In genomic region chr2:70893186-70893585, GRCh38 we compare ENCODE assay signal across 37 cellular contexts. TPM values are rescaled to one million over a fixed set of nuclear protein-coding genes. Genes with fewer than 3 reads are reported as not detected.
"Had no signal": no experiment of that assay in that cellular context is flagged by ENCODE, and none has a peak within 500 bp of the region (broad histone marks: within the 10 kb centered on the region; RNA-seq: fewer than 3 reads in every experiment).

No MANE protein-coding gene starts in this region.

- H3K4me3 Mint-ChIP-seq: activated B cell treated with CpG ODN at 0.5 μM for 24 hours; activated CD4-positive, alpha-beta memory T cell treated with anti-CD3 and anti-CD28 coated beads for 36 hours; activated CD4-positive, alpha-beta T cell treated with anti-CD3 and anti-CD28 coated beads, Interleukin-2, amount 10 ng/mL, durations not matched to agents 24 days and 14 days; activated CD8-positive, alpha-beta T cell treated with anti-CD3 and anti-CD28 coated beads for 36 hours; activated naive CD4-positive, alpha-beta T cell treated with anti-CD3 and anti-CD28 coated beads for 36 hours; activated naive CD8-positive, alpha-beta T cell treated with anti-CD3 and anti-CD28 coated beads for 36 hours; activated T-cell treated with anti-CD3 and anti-CD28 coated beads, Interleukin-2, amount 50 U/mL, for 4 hours; activated T-cell treated with anti-CD3 and anti-CD28 coated beads, Interleukin-2, amount 50 U/mL, for 72 hours; activated T-helper 1 cell treated with anti-CD3 and anti-CD28 coated beads, Interleukin-12 subunit alpha, Interleukin-12 subunit beta, Interleukin-2, Interleukin-4 antibody, amounts not matched to agents 30 ng/mL and 10 ng/mL and 1 ng/mL, durations not matched to agents 14 hours and 24 hours and 36 hours; activated T-helper 17 cell treated with anti-CD3 and anti-CD28 coated beads, Interleukin-2, amount 50 U/mL, for 72 hours; T-cell; T-helper 2 cell treated with Interferon-gamma antibody and Interleukin-4, amounts not matched to agents 5 μg/mL and 100 μg/mL, for 36 hours had no signal

- H3K36me3 ChIP-seq: adrenal gland, brain microvascular endothelial cell, breast epithelium had no signal

- H3K4me1 ChIP-seq: adrenal gland, breast epithelium had no signal

- H3K36me3 Mint-ChIP-seq: activated naive CD8-positive, alpha-beta T cell treated with anti-CD3 and anti-CD28 coated beads for 36 hours; T-cell had no signal

- H3K4me3 ChIP-seq: adrenal gland, body of pancreas, breast epithelium had no signal

- H3K9me3 Mint-ChIP-seq: activated B cell treated with CpG ODN at 0.5 μM for 24 hours; activated CD4-positive, alpha-beta memory T cell treated with anti-CD3 and anti-CD28 coated beads for 36 hours; activated CD4-positive, alpha-beta T cell treated with anti-CD3 and anti-CD28 coated beads, Interleukin-2, amount 10 ng/mL, durations not matched to agents 24 days and 14 days; activated CD8-positive, alpha-beta T cell treated with anti-CD3 and anti-CD28 coated beads for 36 hours; activated naive CD4-positive, alpha-beta T cell treated with anti-CD3 and anti-CD28 coated beads for 36 hours; activated naive CD4-positive, alpha-beta T cell treated with anti-CD3 and anti-CD28 coated beads, Interleukin-2, amount 50 U/mL, for 72 hours; activated naive CD8-positive, alpha-beta T cell treated with anti-CD3 and anti-CD28 coated beads for 36 hours; activated T-cell treated with anti-CD3 and anti-CD28 coated beads, Interleukin-2, amount 50 U/mL, for 4 hours; activated T-cell treated with anti-CD3 and anti-CD28 coated beads, Interleukin-2, amount 50 U/mL, for 72 hours; activated T-helper 1 cell treated with anti-CD3 and anti-CD28 coated beads, Interleukin-12 subunit alpha, Interleukin-12 subunit beta, Interleukin-2, Interleukin-4 antibody, amounts not matched to agents 30 ng/mL and 10 ng/mL and 1 ng/mL, durations not matched to agents 14 hours and 24 hours and 36 hours; activated T-helper 17 cell treated with anti-CD3 and anti-CD28 coated beads, Interleukin-2, amount 50 U/mL, for 72 hours; T-cell; T-helper 2 cell treated with Interferon-gamma antibody and Interleukin-4, amounts not matched to agents 5 μg/mL and 100 μg/mL, for 36 hours had no signal

- DNase-seq: activated B cell treated with CpG ODN at 0.5 μM for 24 hours; activated CD4-positive, alpha-beta memory T cell treated with anti-CD3 and anti-CD28 coated beads for 36 hours; activated CD4-positive, alpha-beta T cell treated with anti-CD3 and anti-CD28 coated beads for 4 hours; activated CD4-positive, alpha-beta T cell treated with anti-CD3 and anti-CD28 coated beads, Interleukin-2, amount 10 ng/mL, durations not matched to agents 24 days and 14 days; activated CD4-positive, alpha-beta T cell treated with anti-CD3 and anti-CD28 coated beads, Interleukin-2, amount 50 U/mL, for 1 hour; activated CD4-positive, alpha-beta T cell treated with anti-CD3 and anti-CD28 coated beads, Interleukin-2, amount 50 U/mL, for 4 hours; activated CD4-positive, CD25-positive, alpha-beta regulatory T cell treated with anti-CD3 and anti-CD28 coated beads, Interleukin-2, amount 50 U/mL, for 72 hours; activated CD8-positive, alpha-beta T cell treated with anti-CD3 and anti-CD28 coated beads for 36 hours; activated effector memory CD4-positive, alpha-beta T cell treated with anti-CD3 and anti-CD28 coated beads, Interleukin-2, amount 50 U/mL, for 16 hours; activated gamma-delta T cell treated with Interleukin-2 at 50 U/mL for 16 hours; activated naive CD4-positive, alpha-beta T cell; activated naive CD4-positive, alpha-beta T cell treated with anti-CD3 and anti-CD28 coated beads for 36 hours; activated naive CD4-positive, alpha-beta T cell treated with anti-CD3 and anti-CD28 coated beads, Interleukin-2, amount 50 U/mL, for 16 hours; activated naive CD8-positive, alpha-beta T cell treated with anti-CD3 and anti-CD28 coated beads for 36 hours; activated T-cell treated with anti-CD3 and anti-CD28 coated beads for 4 hours; activated T-cell treated with anti-CD3 and anti-CD28 coated beads, Interleukin-2, amount 50 U/mL, for 1 hour; activated T-cell treated with anti-CD3 and anti-CD28 coated beads, Interleukin-2, amount 50 U/mL, for 4 hours; activated T-cell treated with anti-CD3 and anti-CD28 coated beads, Interleukin-2, amount 50 U/mL, for 72 hours; amniotic stem cell; aorta; body of pancreas; brain microvascular endothelial cell; central memory CD4-positive, alpha-beta T cell; T-cell; T-helper 2 cell; T-helper 9 cell had no signal

- H3K9me3 ChIP-seq: adrenal gland, body of pancreas, breast epithelium had no signal

- H3K27ac ChIP-seq: adrenal gland, body of pancreas, brain microvascular endothelial cell, breast epithelium, VCaP had no signal

- ATAC-seq: activated CD8-positive, alpha-beta T cell treated with anti-CD3 and anti-CD28 coated beads for 36 hours; activated naive CD4-positive, alpha-beta T cell treated with anti-CD3 and anti-CD28 coated beads, Interleukin-2, amount 50 U/mL, for 72 hours; activated T-cell treated with anti-CD3 and anti-CD28 coated beads, Interleukin-2, amount 50 U/mL, for 4 hours; activated T-cell treated with anti-CD3 and anti-CD28 coated beads, Interleukin-2, amount 50 U/mL, for 72 hours; activated T-helper 17 cell treated with anti-CD3 and anti-CD28 coated beads, Interleukin-2, amount 50 U/mL, for 72 hours; body of pancreas; T-cell had no signal

- H3K27ac Mint-ChIP-seq: activated B cell treated with CpG ODN at 0.5 μM for 24 hours; activated CD4-positive, alpha-beta memory T cell treated with anti-CD3 and anti-CD28 coated beads for 36 hours; activated CD4-positive, alpha-beta T cell treated with anti-CD3 and anti-CD28 coated beads, Interleukin-2, amount 10 ng/mL, durations not matched to agents 24 days and 14 days; activated CD8-positive, alpha-beta T cell treated with anti-CD3 and anti-CD28 coated beads for 36 hours; activated naive CD4-positive, alpha-beta T cell treated with anti-CD3 and anti-CD28 coated beads for 36 hours; activated naive CD4-positive, alpha-beta T cell treated with anti-CD3 and anti-CD28 coated beads, Interleukin-2, amount 50 U/mL, for 72 hours; activated naive CD8-positive, alpha-beta T cell treated with anti-CD3 and anti-CD28 coated beads for 36 hours; activated T-cell treated with anti-CD3 and anti-CD28 coated beads, Interleukin-2, amount 50 U/mL, for 72 hours; activated T-helper 1 cell treated with anti-CD3 and anti-CD28 coated beads, Interleukin-12 subunit alpha, Interleukin-12 subunit beta, Interleukin-2, Interleukin-4 antibody, amounts not matched to agents 30 ng/mL and 10 ng/mL and 1 ng/mL, durations not matched to agents 14 hours and 24 hours and 36 hours; activated T-helper 17 cell treated with anti-CD3 and anti-CD28 coated beads, Interleukin-2, amount 50 U/mL, for 72 hours; T-cell; T-helper 2 cell treated with Interferon-gamma antibody and Interleukin-4, amounts not matched to agents 5 μg/mL and 100 μg/mL, for 36 hours had no signal

RNA-seq across cellular contexts. Expression of gene VAX2, which starts 7.2 kb away (rescaled TPM):
- total RNA-seq: activated B cell treated with CpG ODN at 0.5 μM for 24 hours; activated CD4-positive, alpha-beta memory T cell treated with anti-CD3 and anti-CD28 coated beads for 36 hours; activated CD4-positive, alpha-beta T cell treated with anti-CD3 and anti-CD28 coated beads, Interleukin-2, amount 10 ng/mL, durations not matched to agents 24 days and 14 days; activated CD8-positive, alpha-beta memory T cell treated with anti-CD3 and anti-CD28 coated beads for 36 hours; activated CD8-positive, alpha-beta T cell treated with anti-CD3 and anti-CD28 coated beads for 36 hours; activated naive CD4-positive, alpha-beta T cell treated with anti-CD3 and anti-CD28 coated beads for 36 hours; activated naive CD8-positive, alpha-beta T cell treated with anti-CD3 and anti-CD28 coated beads for 36 hours; activated T-cell treated with anti-CD3 and anti-CD28 coated beads, Interleukin-2, amount 50 U/mL, for 72 hours; activated T-helper 1 cell treated with anti-CD3 and anti-CD28 coated beads, Interleukin-12 subunit alpha, Interleukin-12 subunit beta, Interleukin-2, Interleukin-4 antibody, amounts not matched to agents 30 ng/mL and 10 ng/mL and 1 ng/mL, durations not matched to agents 14 hours and 24 hours and 36 hours; activated T-helper 17 cell treated with anti-CD3 and anti-CD28 coated beads, Interleukin-2, amount 50 U/mL, for 72 hours; T-cell; T-helper 1 cell treated with Interleukin-12 subunit alpha and Interleukin-12 subunit beta and Interleukin-4 antibody, amounts not matched to agents 30 ng/mL and 1 ng/mL, for 36 hours had no signal

RNA-seq across cellular contexts. Expression of gene ATP6V1B1, which starts 42.5 kb away (rescaled TPM):
- total RNA-seq: activated B cell treated with CpG ODN at 0.5 μM for 24 hours; activated CD4-positive, alpha-beta memory T cell treated with anti-CD3 and anti-CD28 coated beads for 36 hours; activated CD4-positive, alpha-beta T cell treated with anti-CD3 and anti-CD28 coated beads, Interleukin-2, amount 10 ng/mL, durations not matched to agents 24 days and 14 days; activated CD8-positive, alpha-beta memory T cell treated with anti-CD3 and anti-CD28 coated beads for 36 hours; activated CD8-positive, alpha-beta T cell treated with anti-CD3 and anti-CD28 coated beads for 36 hours; activated naive CD4-positive, alpha-beta T cell treated with anti-CD3 and anti-CD28 coated beads for 36 hours; activated naive CD8-positive, alpha-beta T cell treated with anti-CD3 and anti-CD28 coated beads for 36 hours; activated T-cell treated with anti-CD3 and anti-CD28 coated beads, Interleukin-2, amount 50 U/mL, for 4 hours; activated T-cell treated with anti-CD3 and anti-CD28 coated beads, Interleukin-2, amount 50 U/mL, for 72 hours; activated T-helper 1 cell treated with anti-CD3 and anti-CD28 coated beads, Interleukin-12 subunit alpha, Interleukin-12 subunit beta, Interleukin-2, Interleukin-4 antibody, amounts not matched to agents 30 ng/mL and 10 ng/mL and 1 ng/mL, durations not matched to agents 14 hours and 24 hours and 36 hours; activated T-helper 17 cell treated with anti-CD3 and anti-CD28 coated beads, Interleukin-2, amount 50 U/mL, for 72 hours; astrocyte; cerebellum; T-cell; T-helper 1 cell treated with Interleukin-12 subunit alpha and Interleukin-12 subunit beta and Interleukin-4 antibody, amounts not matched to agents 30 ng/mL and 1 ng/mL, for 36 hours had no signal

RNA-seq across cellular contexts. Expression of gene CD207, which starts 57.6 kb away (rescaled TPM):
- total RNA-seq: activated B cell treated with CpG ODN at 0.5 μM for 24 hours; activated CD4-positive, alpha-beta memory T cell treated with anti-CD3 and anti-CD28 coated beads for 36 hours; activated CD4-positive, alpha-beta T cell treated with anti-CD3 and anti-CD28 coated beads, Interleukin-2, amount 10 ng/mL, durations not matched to agents 24 days and 14 days; activated CD8-positive, alpha-beta memory T cell treated with anti-CD3 and anti-CD28 coated beads for 36 hours; activated CD8-positive, alpha-beta T cell treated with anti-CD3 and anti-CD28 coated beads for 36 hours; activated naive CD4-positive, alpha-beta T cell treated with anti-CD3 and anti-CD28 coated beads for 36 hours; activated naive CD4-positive, alpha-beta T cell treated with anti-CD3 and anti-CD28 coated beads, Interleukin-2, amount 50 U/mL, for 72 hours; activated naive CD8-positive, alpha-beta T cell treated with anti-CD3 and anti-CD28 coated beads for 36 hours; activated T-cell treated with anti-CD3 and anti-CD28 coated beads, Interleukin-2, amount 50 U/mL, for 4 hours; activated T-cell treated with anti-CD3 and anti-CD28 coated beads, Interleukin-2, amount 50 U/mL, for 72 hours; activated T-helper 1 cell treated with anti-CD3 and anti-CD28 coated beads, Interleukin-12 subunit alpha, Interleukin-12 subunit beta, Interleukin-2, Interleukin-4 antibody, amounts not matched to agents 30 ng/mL and 10 ng/mL and 1 ng/mL, durations not matched to agents 14 hours and 24 hours and 36 hours; activated T-helper 17 cell treated with anti-CD3 and anti-CD28 coated beads, Interleukin-2, amount 50 U/mL, for 72 hours; adrenal gland; astrocyte; body of pancreas; cerebellum; T-cell; T-helper 1 cell treated with Interleukin-12 subunit alpha and Interleukin-12 subunit beta and Interleukin-4 antibody, amounts not matched to agents 30 ng/mL and 1 ng/mL, for 36 hours had no signal
- polyA plus RNA-seq: aorta had no signal
